In the genomic region with DNA sequence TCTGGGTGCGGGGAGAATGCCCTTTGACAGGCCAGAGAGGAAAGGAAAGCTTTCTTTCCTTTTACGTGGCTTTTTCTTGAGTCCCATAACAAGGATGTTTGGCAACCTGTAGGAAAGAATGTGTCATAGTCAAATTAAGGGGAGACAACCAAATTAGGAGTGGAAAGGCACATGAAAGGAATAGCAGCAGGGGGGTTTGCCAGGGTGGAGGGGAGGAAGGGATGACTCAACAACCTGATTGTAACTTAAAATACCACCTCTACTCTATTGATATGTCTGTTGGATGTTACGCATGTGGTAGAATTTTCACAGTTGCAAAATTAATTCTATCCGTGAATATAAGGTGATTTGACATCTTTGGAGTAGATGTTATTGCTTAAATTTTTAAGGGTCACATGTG, we compare ENCODE assay signal across 15 cellular contexts. TPM values are rescaled to one million over a fixed set of nuclear protein-coding genes. Genes with fewer than 3 reads are reported as not detected.
DNase-seq lines count a peak whose midpoint lies in the region; TF ChIP-seq lines count a peak whose summit lies in the region.
"Had no signal": no experiment of that assay in that cellular context is flagged by ENCODE, and none has a peak within 500 bp of the region (broad histone marks: within the 10 kb centered on the region; RNA-seq: fewer than 3 reads in every experiment).

No MANE protein-coding gene starts in this region.

- H3K27me3 ChIP-seq in skeletal muscle tissue (ENCODE audit: control insufficient read depth in 3 of 3, insufficient read depth in 3 of 3, low read length in 3 of 3) = no peaks in the 10 kb centered on the region
- H3K27me3 ChIP-seq: vagina had no signal

- H3K36me3 ChIP-seq in skeletal muscle tissue (ENCODE audit: control insufficient read depth in 3 of 3, insufficient read depth in 3 of 3, low read length in 3 of 3) = no peaks in the 10 kb centered on the region
- H3K36me3 ChIP-seq: heart right ventricle, vagina had no signal

- H3K9me3 ChIP-seq in skeletal muscle tissue (ENCODE audit: control insufficient read depth in 3 of 3, low read length in 3 of 3) = no peaks in the 10 kb centered on the region
- H3K9me3 ChIP-seq: heart right ventricle, vagina had no signal

- TF ChIP-seq POLR2A in NB4 (IDR thresholded peaks at IDR 0.05; ENCODE audit: extremely low read depth, insufficient read length) = no peak

- H3K4me1 ChIP-seq in skeletal muscle tissue (ENCODE audit: control insufficient read depth in 3 of 3, insufficient read depth in 3 of 3, low read length in 3 of 3) = peaks cover 11 to 20% (median 13%) of the 10 kb centered on the region in 3 donors
- H3K4me1 ChIP-seq: vagina had no signal

- DNase-seq in activated T-cell treated with anti-CD3 and anti-CD28 coated beads for 24 hours (ENCODE audit: low read depth) (peak; percentile 8), NB4 (ENCODE audit: low read depth) (peak; percentile 33), dermis blood vessel endothelial cell (peak; percentile 1), amniotic stem cell (lab: John Stamatoyannopoulos, UW) (no peak), NCI-H1694 (lab: John Stamatoyannopoulos, UW) (no peak), NCI-H1417 treated with DMSO at 0.1 percent for 48 hours (lab: John Stamatoyannopoulos, UW) (no peak)
- DNase-seq in activated T-cell treated with anti-CD3 and anti-CD28 coated beads, Interleukin-2, amount 50 U/mL, for 48 hours = no peak
- DNase-seq: caudate nucleus, heart right ventricle had no signal

- H3K4me3 ChIP-seq in NB4 (ENCODE audit: low read depth, low read length) (no peak overlapping the region), skeletal muscle tissue (ENCODE audit: low read length in 3 of 3) (no peak overlapping the region)
- H3K4me3 ChIP-seq: heart right ventricle, SK-N-MC, vagina had no signal

- H3K9ac ChIP-seq in skeletal muscle tissue (ENCODE audit: low read depth in 1 of 3, low read length in 3 of 3) = no peak overlapping the region
- H3K9ac ChIP-seq: KMS-11 had no signal

- TF ChIP-seq CTCF in NB4 (IDR thresholded peaks at IDR 0.05; ENCODE audit: low read depth, low read length) = no peak

- H3K27ac ChIP-seq in skeletal muscle tissue (ENCODE audit: low read depth, low read length) = peak overlapping the region; percentile 89
- H3K27ac ChIP-seq: heart right ventricle, KMS-11, SK-N-MC, vagina had no signal

RNA-seq across cellular contexts. Expression of a gene that starts 28.5 kb away (rescaled TPM):
- total RNA-seq in dermis blood vessel endothelial cell (not detected in 2 replicates), skeletal muscle tissue (2,201 TPM)
- total RNA-seq: endothelial cell of umbilical vein, osteocyte, vagina had no signal

Comparison
In these comparisons a context has a peak if more than half of its experiments do, and no peak if none do; other contexts are left out.
1. DNase-seq: peak in activated T-cell treated with anti-CD3 and anti-CD28 coated beads for 24 hours (single experiment), NB4 (single experiment) and dermis blood vessel endothelial cell (single experiment); none in activated T-cell treated with anti-CD3 and anti-CD28 coated beads, Interleukin-2, amount 50 U/mL, for 48 hours (0 of 2), amniotic stem cell (single experiment), NCI-H1694 (single experiment) and NCI-H1417 treated with DMSO at 0.1 percent for 48 hours (single experiment).
2. RNA of a gene that starts 28.5 kb away (total RNA-seq): 2,201 TPM in skeletal muscle tissue (single experiment); not detected in dermis blood vessel endothelial cell; every median in the first group is over 1,000 times any median in the second.